In the genomic region with DNA sequence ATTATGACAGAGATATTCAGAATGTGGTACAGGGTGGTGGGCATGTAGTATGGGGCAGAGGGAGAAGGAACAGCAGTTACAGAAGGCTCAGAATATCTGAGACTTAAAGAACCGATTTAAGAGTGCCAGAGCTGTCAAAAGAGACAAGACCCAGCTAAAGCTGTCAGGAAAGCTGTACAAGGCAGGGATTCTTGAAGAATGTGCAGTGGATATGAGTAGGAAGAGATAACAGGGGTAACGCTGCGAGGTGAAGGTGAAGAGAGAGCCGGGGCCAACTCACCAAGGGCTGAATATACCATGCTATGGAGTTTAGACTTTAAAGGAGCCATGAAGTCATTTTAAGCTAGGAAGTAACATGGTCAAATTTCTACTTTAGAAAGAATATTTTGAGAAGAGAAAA, we compare ENCODE assay signal across 18 cellular contexts.
"Had no signal": no experiment of that assay in that cellular context is flagged by ENCODE, and none has a peak within 500 bp of the region (broad histone marks: within the 10 kb centered on the region; RNA-seq: fewer than 3 reads in every experiment).

No MANE protein-coding gene starts in this region.

- DNase-seq: KBM-7, MV-4-11, NCI-H1048, NCI-H1105, NCI-H1417, NCI-H1436 treated with DMSO at 0.1 percent for 48 hours, NCI-H1694, NCI-H187 treated with DMSO at 0.1 percent for 48 hours, NCI-H2029 treated with DMSO at 0.1 percent for 48 hours, NCI-H2171 treated with DMSO at 0.1 percent for 48 hours, NCI-H524, NCI-H69, NCI-H774, RPMI8226, SHP77, SK-N-SH, SW 1271 had no signal

- H3K9me3 ChIP-seq: SK-N-SH had no signal

- H3K9ac ChIP-seq: SK-N-SH had no signal

- H3K4me2 ChIP-seq: SK-N-SH had no signal

- H3K27ac ChIP-seq: HL-60 had no signal

- H3K9me2 ChIP-seq: SK-N-SH had no signal
